In genomic region chr7:964401-965231, GRCh38 we compare ENCODE assay signal across 8 cellular contexts. TPM values are rescaled to one million over a fixed set of nuclear protein-coding genes. Genes with fewer than 3 reads are reported as not detected.
A peak's percentile ranks its signal among the peaks of the same experiment; 100 is the strongest.
DNase-seq lines count a peak whose midpoint lies in the region; ATAC-seq and TF ChIP-seq lines count a peak whose summit lies in the region.

No MANE protein-coding gene starts in this region.

- H3K27me3 Mint-ChIP-seq in natural killer cell (ENCODE audit: low read depth in 2 of 2), result peaks cover 0 to 6% of the 10 kb centered on the region in 2 donors

- H3K4me1 Mint-ChIP-seq in natural killer cell, result peaks cover 12 to 28% of the 10 kb centered on the region in 2 donors

- no peaks in the 10 kb centered on the region for H3K9me3 Mint-ChIP-seq in natural killer cell

- intact Hi-C loops in natural killer cell (cut with micrococcal nuclease), result no loop called here

- peak; percentile 72 for DNase-seq in Daoy (ENCODE audit: low read depth)
- DNase-seq in NCI-H526 treated with DMSO at 0.1 percent for 48 hours (lab: John Stamatoyannopoulos, UW), result peak; percentile 12
- DNase-seq in epithelial cell of esophagus (ENCODE audit: low read depth), result no peak
- no peak for DNase-seq in natural killer cell
- DNase-seq in NCI-H510A treated with DMSO at 0.1 percent for 48 hours (lab: John Stamatoyannopoulos, UW), result no peak
- DNase-seq in kidney tubule cell (ENCODE audit: low spot score), result no peak

- ATAC-seq in natural killer cell, result peak in 1 of 3 donors; percentile 15
- ATAC-seq in HG03175 (IDR thresholded peaks at IDR 0.05; ENCODE audit: unreplicated experiment), result no peak
- no peak for ATAC-seq in GM21447 (IDR thresholded peaks at IDR 0.05; ENCODE audit: unreplicated experiment)

- TF ChIP-seq CTCF in epithelial cell of esophagus (IDR thresholded peaks at IDR 0.05; ENCODE audit: insufficient read depth, low read depth, low read length, missing control alignments) (peak; percentile 10), natural killer cell (IDR thresholded peaks at IDR 0.05) (no peak)

- peak overlapping the region; percentile 77 for H3K27ac Mint-ChIP-seq in natural killer cell

- H3K4me3 ChIP-seq in epithelial cell of esophagus (ENCODE audit: low read length), result no peak overlapping the region

- peak overlapping the region; percentile 49 for H3K4me3 Mint-ChIP-seq in natural killer cell

- no peaks in the 10 kb centered on the region for H3K36me3 Mint-ChIP-seq in natural killer cell

RNA-seq across cellular contexts. Expression of gene ADAP1, which starts 10.1 kb away (rescaled TPM):
- 1.3 and 5.9 TPM in 2 replicates for total RNA-seq in Daoy (2014; rRNA removed; shearing (Covaris generic))
- total RNA-seq in natural killer cell, result 100 to 1,000 TPM in 1 of 3 donors, 10 to 100 TPM in 2; 87.2 to 117 (median 89.2) TPM

RNA-seq across cellular contexts. Expression of gene COX19, which starts 10.7 kb away (rescaled TPM):
- total RNA-seq in Daoy (2014; rRNA removed; shearing (Covaris generic)), result 8.9 and 11.5 TPM in 2 replicates
- total RNA-seq in natural killer cell, result 10 to 100 TPM; 33.6 to 38.3 (median 33.6) TPM

RNA-seq across cellular contexts. Expression of gene CYP2W1, which starts 18.4 kb away (rescaled TPM):
- total RNA-seq in Daoy (2014; rRNA removed; shearing (Covaris generic)), result not detected in 2 replicates
- not detected for total RNA-seq in natural killer cell

Comparison
In these comparisons a context has a peak if more than half of its experiments do, and no peak if none do; other contexts are left out.
1. DNase-seq: peak in Daoy (single experiment) and NCI-H526 treated with DMSO at 0.1 percent for 48 hours (single experiment); none in epithelial cell of esophagus (single experiment), natural killer cell (single experiment), NCI-H510A treated with DMSO at 0.1 percent for 48 hours (single experiment) and kidney tubule cell (single experiment).
2. RNA of gene ADAP1, which starts 10.1 kb away (total RNA-seq): 87.2 to 117 TPM in natural killer cell; 1.3 to 5.9 TPM in Daoy; every median in the first group is over 10 times any median in the second.